8 cellular contexts compared by ENCODE assay signal in genomic region chr15:92899910-92900711, GRCh38. TPM values are rescaled to one million over a fixed set of nuclear protein-coding genes. Genes with fewer than 3 reads are reported as not detected.
DNase-seq lines count a peak whose midpoint lies in the region; ATAC-seq, FAIRE-seq and TF ChIP-seq lines count a peak whose summit lies in the region.

Gene CHD2, plus strand, starts transcription at chr15:92900324. Its CDS starts 914 bp downstream, at chr15:92901238.

- H3K9me2 ChIP-seq in HCT116 (ENCODE audit: insufficient read depth) (0 out of 2 replicates have a peak, but pooled peaks cover 4% of the 10 kb centered on the region), MM.1S (replicated peaks; ENCODE audit: insufficient read depth, low read length) (no peaks in the 10 kb centered on the region)

- no peak within 1 kb of the TSS for H3K4ac ChIP-seq in neuronal stem cell (ENCODE audit: low read length)

- H4K91ac ChIP-seq in neuronal stem cell (ENCODE audit: low read depth, low read length, poor library complexity) = no peak within 1 kb of the TSS

- no peaks in the 10 kb centered on the region for H3K79me1 ChIP-seq in neuronal stem cell (ENCODE audit: low read depth, low read length)

- CTCF ChIA-PET in HCT116 (lab: Charles Lee) = interaction anchor here (0.9 to 2.3 kb wide), 13 partner anchors 11 to 103 kb away, joined by 3 to 17 read pairs (median 5); no protein-coding TSS in a partner anchor

- H3K27ac ChIP-seq in HCT116 (ENCODE audit: low read depth, low read length) = peak within 1 kb of the TSS; percentile 97
- H3K27ac ChIP-seq in MM.1S (ENCODE audit: low read length) = peak within 1 kb of the TSS; percentile 97
- peak within 1 kb of the TSS; percentile 99 for H3K27ac ChIP-seq in neuronal stem cell (replicated peaks; ENCODE audit: low read length)
- H3K27ac ChIP-seq in transverse colon = peak within 1 kb of the TSS; percentile 93 to 99 (median 98)

- no peak within 1 kb of the TSS for H2BK15ac ChIP-seq in neuronal stem cell (ENCODE audit: low read length)

- H4K20me1 ChIP-seq in HCT116 (ENCODE audit: insufficient read depth) (peaks cover 6% of the 10 kb centered on the region; the same call in 1 of the 2 replicates), MM.1S (ENCODE audit: insufficient read depth, low read length) (no peaks in the 10 kb centered on the region)

- H3K23ac ChIP-seq in neuronal stem cell (ENCODE audit: low read depth, low read length, poor library complexity) = peak within 1 kb of the TSS; percentile 100

- H3K9me3 ChIP-seq in HCT116 (ENCODE audit: control insufficient read depth in 1 of 2, insufficient read depth in 1 of 2, low read depth in 1 of 2, low read length in 2 of 2) = no peaks in the 10 kb centered on the region
- H3K9me3 ChIP-seq in MM.1S (replicated peaks; ENCODE audit: insufficient read depth, low read length) = no peaks in the 10 kb centered on the region
- H3K9me3 ChIP-seq in neuronal stem cell (replicated peaks in 1 of 2; ENCODE audit: control insufficient read depth in 2 of 2, insufficient read depth in 1 of 2, low read depth in 1 of 2, low read length in 2 of 2) = no peaks in the 10 kb centered on the region
- no peaks in the 10 kb centered on the region for H3K9me3 ChIP-seq in transverse colon

- in situ Hi-C loops in transverse colon (cut with MboI; ENCODE audit: low pct_ligation_motif_present in 1 of 4, low pct_unique_long_range_greater_than_20kb in 1 of 4, low sequenced_read_pairs in 3 of 4) = loop anchor here in 1 of 4 donors (10.0 kb wide), 1 partner anchor 85 kb away; no protein-coding TSS in a partner anchor

- peaks cover 68% of the 10 kb centered on the region for H3F3A ChIP-seq in MM.1S (ENCODE audit: insufficient read depth, low read length)

- H2BK12ac ChIP-seq in neuronal stem cell (ENCODE audit: low read length) = no peak within 1 kb of the TSS

- peak within 1 kb of the TSS; percentile 87 for H3K9ac ChIP-seq in HCT116 (ENCODE audit: low read length)
- H3K9ac ChIP-seq in MM.1S (ENCODE audit: low read length) = peak within 1 kb of the TSS; percentile 88
- H3K9ac ChIP-seq in neuronal stem cell (ENCODE audit: low read depth, low read length, poor library complexity) = peak within 1 kb of the TSS; percentile 84

- POLR2A ChIA-PET in HCT116 (lab: Charles Lee) = interaction anchor here (0.6 to 5.2 kb wide), 23 partner anchors 9 to 1905 kb away, joined by 3 to 93 read pairs (median 5); no protein-coding TSS in a partner anchor

- no peak within 1 kb of the TSS for H3K14ac ChIP-seq in neuronal stem cell (ENCODE audit: low read length)

- no peak for TF ChIP-seq EP300 in transverse colon (IDR thresholded peaks at IDR 0.05; ENCODE audit: low read depth)

- peak within 1 kb of the TSS; percentile 97 for H3K18ac ChIP-seq in neuronal stem cell (ENCODE audit: low read length)

- H2BK120ac ChIP-seq in neuronal stem cell (ENCODE audit: low read depth, low read length) = no peak within 1 kb of the TSS

- H3K27me3 ChIP-seq in HCT116 (ENCODE audit: insufficient read depth, low read length) = no peaks in the 10 kb centered on the region
- no peaks in the 10 kb centered on the region for H3K27me3 ChIP-seq in MM.1S (replicated peaks; ENCODE audit: insufficient read depth, low read length)
- no peaks in the 10 kb centered on the region for H3K27me3 ChIP-seq in neuronal stem cell (ENCODE audit: control insufficient read depth in 3 of 3, insufficient read depth in 3 of 3, low read depth in 1 of 3, low read length in 3 of 3)
- H3K27me3 ChIP-seq in transverse colon = no peaks in the 10 kb centered on the region

- FAIRE-seq in frontal cortex (lab: Jason Lieb, UNC) = no peak

- H3K79me2 ChIP-seq in HCT116 (ENCODE audit: insufficient read depth, low read length) (peaks cover 91% of the 10 kb centered on the region), MM.1S (ENCODE audit: low read length) (peaks cover 98% of the 10 kb centered on the region)

- peaks cover 15 to 24% of the 10 kb centered on the region in 2 experiments for H3K36me3 ChIP-seq in HCT116 (ENCODE audit: control insufficient read depth in 1 of 2, insufficient read depth in 2 of 2, low read length in 2 of 2)
- H3K36me3 ChIP-seq in MM.1S (replicated peaks; ENCODE audit: insufficient read depth, low read length) = peaks cover 5% of the 10 kb centered on the region
- H3K36me3 ChIP-seq in neuronal stem cell (replicated peaks in 1 of 2; ENCODE audit: control insufficient read depth in 2 of 2, insufficient read depth in 2 of 2, low read length in 2 of 2) = peaks cover 4 to 78% of the 10 kb centered on the region in 2 donors
- peaks cover 0 to 18% (median 5%) of the 10 kb centered on the region in 4 donors for H3K36me3 ChIP-seq in transverse colon

- H3K4me2 ChIP-seq in HCT116 (ENCODE audit: low read length) = peak within 1 kb of the TSS; percentile 82
- peak within 1 kb of the TSS; percentile 82; the same call in 1 of the 2 replicates for H3K4me2 ChIP-seq in MM.1S (ENCODE audit: low read depth, low read length)
- peak within 1 kb of the TSS; percentile 49 for H3K4me2 ChIP-seq in neuronal stem cell (ENCODE audit: insufficient read depth, low read length, poor library complexity, severe bottlenecking)

- peak; percentile 95 for TF ChIP-seq POLR2A in HCT116 (IDR thresholded peaks at IDR 0.05; ENCODE audit: borderline replicate concordance, extremely low read depth, insufficient read depth, insufficient read length)
- peak; percentile 98 for TF ChIP-seq POLR2A in transverse colon (IDR thresholded peaks at IDR 0.05)

- no TSS peak for BruUV-seq in HCT116 (replicated peaks; lab: Mats Ljungman, UMichigan)

- H3K4me3 ChIP-seq in HCT116 (replicated peaks in 1 of 2; ENCODE audit: low read depth in 1 of 2, low read length in 2 of 2) (peak within 1 kb of the TSS; percentile 69 to 71), MM.1S (ENCODE audit: low read length) (peak within 1 kb of the TSS; percentile 64), neuronal stem cell (ENCODE audit: low read length in 2 of 2) (peak within 1 kb of the TSS; percentile 75 to 88), transverse colon (peak within 1 kb of the TSS; percentile 31 to 82 (median 61))

- no peak within 1 kb of the TSS for H4K8ac ChIP-seq in neuronal stem cell (ENCODE audit: low read depth, low read length)

- WGBS in neuronal stem cell (ENCODE audit: extremely low coverage in 2 of 2, insufficient read length in 2 of 2, insufficient replicate concordance in 1 of 2), 2 donors = no CpG with 5 or more reads among the region's 14 CpGs
- WGBS in transverse colon (ENCODE audit: low coverage in 1 of 2), 2 donors = 0 to 1% methylated on average over 11 to 14 of the region's 14 CpGs

- H2BK5ac ChIP-seq in neuronal stem cell (ENCODE audit: low read length) = peak within 1 kb of the TSS; percentile 75

- RAD21 ChIA-PET in HCT116 (lab: Charles Lee; ENCODE audit: low non-redundant PET in 1 of 2, low total read pairs in 2 of 2, uncharacterized antibody in 2 of 2, unreplicated experiment in 2 of 2) = interaction anchor here (0.7 to 1.4 kb wide), 3 partner anchors 21 to 98 kb away, joined by 3 to 8 read pairs (median 3); no protein-coding TSS in a partner anchor

- DNase-seq in GM04504 (ENCODE audit: low read depth) (peak; percentile 60), HCT116 (ENCODE audit: low read depth, low spot score) (peak; percentile 89), MM.1S (peak; percentile 78), SHP77 treated with DMSO at 0.1 percent for 48 hours (lab: John Stamatoyannopoulos, UW) (peak; percentile 84), frontal cortex (ENCODE audit: low spot score in 2 of 2) (peak in 1 of 2 donors; percentile 43), neuronal stem cell (ENCODE audit: low spot score) (peak; percentile 80), transverse colon (peak; percentile 86)
- DNase-seq in activated gamma-delta T cell treated with anti-CD3 and anti-CD28 coated beads, Interleukin-2, amount 50 U/mL, for 16 hours (ENCODE audit: low read depth) = peak; percentile 57

- H2AK5ac ChIP-seq in neuronal stem cell (ENCODE audit: low read depth, low read length) = no peak within 1 kb of the TSS

- H3K4me1 ChIP-seq in HCT116 (ENCODE audit: control insufficient read depth in 1 of 2, insufficient read depth in 2 of 2, low read length in 2 of 2) (peaks cover 19 to 40% of the 10 kb centered on the region in 2 experiments; a peak in 3 of 4 replicates), MM.1S (ENCODE audit: low read length) (peaks cover 20% of the 10 kb centered on the region; the same call in 1 of the 2 replicates), neuronal stem cell (ENCODE audit: control insufficient read depth in 2 of 2, insufficient read depth in 1 of 2, low read depth in 1 of 2, low read length in 2 of 2) (peaks cover 3 to 10% of the 10 kb centered on the region in 2 donors), transverse colon (peaks cover 15 to 68% (median 29%) of the 10 kb centered on the region in 4 donors)

- H2AFZ ChIP-seq in HCT116 (ENCODE audit: low read depth, low read length, poor library complexity, severe bottlenecking) (no peak within 1 kb of the TSS), MM.1S (ENCODE audit: low read length) (no peak within 1 kb of the TSS), neuronal stem cell (ENCODE audit: low read length) (no peak within 1 kb of the TSS)

- peak; percentile 30 for TF ChIP-seq RAD21 in HCT116 (IDR thresholded peaks at IDR 0.05; ENCODE audit: low read depth)

- intact Hi-C loops in HCT116 (cut with micrococcal nuclease) (loop anchor here (5.0 kb wide), 1 partner anchor 78 kb away; no protein-coding TSS in a partner anchor), transverse colon (cut with DNase I; ENCODE audit: low total_unique reads) (no loop called here)

- TF ChIP-seq CTCF in HCT116 (IDR thresholded peaks at IDR 0.05 in 2 of 3, conservative IDR thresholded peaks at IDR 0.05 in 1 of 3; ENCODE audit: borderline replicate concordance in 1 of 3, insufficient read depth in 1 of 3, low read depth in 2 of 3, low read length in 2 of 3) (0 out of 6 replicates have a peak, but pooled peaks of 1 of the 3 experiments have one; percentile 6), MM.1S (IDR thresholded peaks at IDR 0.05; ENCODE audit: low read length) (no peak), transverse colon (IDR thresholded peaks at IDR 0.05) (no peak)

- ATAC-seq in HCT116 = peak; percentile 69

TF ChIP-seq in HCT116, 20 proteins besides CTCF, POLR2A, EP300 and RAD21 (continues in another document):
- TF ChIP-seq SRF (IDR thresholded peaks at IDR 0.05; ENCODE audit: low read depth) (0 out of 2 replicates have a peak, but pooled peaks have one; percentile 14), SIN3A (IDR thresholded peaks at IDR 0.05; ENCODE audit: low read depth) (peak; percentile 78), EZH2phosphoT487 (IDR thresholded peaks at IDR 0.05; ENCODE audit: borderline replicate concordance) (no peak), MAX (IDR thresholded peaks at IDR 0.05) (peak; percentile 47; the same call in 1 of the 2 replicates)

RNA-seq across cellular contexts. Expression of gene CHD2, which starts in this region (rescaled TPM):
- total RNA-seq in HCT116 (2021; ENCODE audit: unreplicated experiment) (116 TPM), frontal cortex (108 TPM), transverse colon (100 to 1,000 TPM in 3 of 4 donors, 10 to 100 TPM in 1; 90.5 to 190 (median 138) TPM)
- 64.4 and 68.7 TPM in 2 replicates for polyA plus RNA-seq in HCT116 (2012)
- polyA plus RNA-seq in neuronal stem cell (2013, experiment 1 of 2) = 63.3 TPM
- 62.8 TPM for polyA plus RNA-seq in neuronal stem cell (2013, experiment 2 of 2)
